ENCODE assay signal across 8 cellular contexts in genomic region chr11:59207988-59208432, GRCh38. TPM values are rescaled to one million over a fixed set of nuclear protein-coding genes. Genes with fewer than 3 reads are reported as not detected.
DNase-seq lines count a peak whose midpoint lies in the region; ATAC-seq and TF ChIP-seq lines count a peak whose summit lies in the region.

No MANE protein-coding gene starts in this region.

- TF ChIP-seq EP300 in Ishikawa (IDR thresholded peaks at IDR 0.05; ENCODE audit: borderline replicate concordance), result no peak

- peak; percentile 60 for TF ChIP-seq RAD21 in Ishikawa (IDR thresholded peaks at IDR 0.05; ENCODE audit: low read depth)

- TF ChIP-seq CTCF in cardiac fibroblast (IDR thresholded peaks at IDR 0.05; ENCODE audit: low read depth, low read length), result peak; percentile 71

- ATAC-seq in GM21717 (IDR thresholded peaks at IDR 0.05; ENCODE audit: unreplicated experiment), result peak; percentile 57
- ATAC-seq in left lobe of liver, result peak; percentile 71

- DNase-seq in NCI-H1092 treated with DMSO at 0.1 percent for 48 hours (lab: John Stamatoyannopoulos, UW) (peak; percentile 50), NCI-H1092 (lab: John Stamatoyannopoulos, UW) (no peak), SKM-1 (lab: John Stamatoyannopoulos, UW; ENCODE audit: unreplicated experiment) (peak; percentile 30), cardiac fibroblast (ENCODE audit: low read depth in 2 of 2) (peak; percentile 72 to 81), left lobe of liver (ENCODE audit: low spot score) (no peak)
- DNase-seq in stimulated activated CD8-positive, alpha-beta memory T cell treated with anti-CD3 and anti-CD28 coated beads, Interleukin-7, amount 100 ng/mL, for 24 hours (ENCODE audit: low read depth), result peak; percentile 13

- no peak overlapping the region for H3K4me3 ChIP-seq in cardiac fibroblast (replicated peaks in 1 of 2; ENCODE audit: low read depth in 2 of 2, low read length in 2 of 2)

TF ChIP-seq in Ishikawa, 13 proteins besides CTCF, POLR2A, EP300 and RAD21:
- no peak for TF ChIP-seq USF1 (IDR thresholded peaks at IDR 0.05)
- no peak for TF ChIP-seq MAX (IDR thresholded peaks at IDR 0.05)
- no peak for TF ChIP-seq YY1 (IDR thresholded peaks at IDR 0.05; ENCODE audit: low read depth)
- TF ChIP-seq EGR1 (IDR thresholded peaks at IDR 0.05), result no peak
- no peak for TF ChIP-seq TEAD4 (IDR thresholded peaks at IDR 0.05)
- no peak for TF ChIP-seq FOXM1 (IDR thresholded peaks at IDR 0.05; ENCODE audit: borderline replicate concordance, low read depth)
- no peak for TF ChIP-seq ZBTB7A (IDR thresholded peaks at IDR 0.05; ENCODE audit: low read depth)
- no peak for TF ChIP-seq CREB1 (IDR thresholded peaks at IDR 0.05; ENCODE audit: low read depth)
- no peak for TF ChIP-seq REST (IDR thresholded peaks at IDR 0.05; ENCODE audit: low read depth)
- no peak for TF ChIP-seq CEBPB (IDR thresholded peaks at IDR 0.05)
- TF ChIP-seq TCF12 (IDR thresholded peaks at IDR 0.05; ENCODE audit: low read depth), result no peak
- no peak for TF ChIP-seq NFIC (IDR thresholded peaks at IDR 0.05)
- TF ChIP-seq TAF1 (IDR thresholded peaks at IDR 0.05; ENCODE audit: low read depth), result no peak

RNA-seq across cellular contexts. Expression of gene MPEG1, which starts 4.7 kb away (rescaled TPM):
- 5.7 TPM for total RNA-seq in left lobe of liver

RNA-seq across cellular contexts. Expression of gene DTX4, which starts 36.1 kb away (rescaled TPM):
- 19.9 TPM for total RNA-seq in left lobe of liver

Comparison
In these comparisons a context has a peak if more than half of its experiments do, and no peak if none do; other contexts are left out.
1. DNase-seq: peak in NCI-H1092 treated with DMSO at 0.1 percent for 48 hours (single experiment), SKM-1 (single experiment), cardiac fibroblast (2 of 2) and stimulated activated CD8-positive, alpha-beta memory T cell treated with anti-CD3 and anti-CD28 coated beads, Interleukin-7, amount 100 ng/mL, for 24 hours (single experiment); none in NCI-H1092 (single experiment) and left lobe of liver (single experiment).